ENCODE assay signal across 16 cellular contexts in the genomic region with DNA sequence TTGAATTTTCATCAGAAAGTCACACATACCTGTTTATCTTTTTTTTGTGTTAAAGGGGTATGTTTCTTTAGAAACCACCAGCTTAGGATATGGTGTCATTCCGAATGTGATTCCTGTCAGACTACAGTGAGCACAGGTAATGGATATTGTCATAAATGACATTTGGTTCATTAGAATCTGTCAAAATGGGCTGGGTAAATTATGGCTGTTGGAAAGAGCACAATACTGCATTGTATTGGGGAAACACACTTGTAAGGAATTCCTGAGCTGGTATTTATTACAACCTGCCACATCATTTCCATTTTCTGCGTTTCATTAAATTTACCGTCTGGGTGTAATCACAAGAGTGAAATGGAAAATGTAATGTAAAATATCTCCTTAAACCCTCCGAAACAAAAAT.
"Had no signal": no experiment of that assay in that cellular context is flagged by ENCODE, and none has a peak within 500 bp of the region (broad histone marks: within the 10 kb centered on the region; RNA-seq: fewer than 3 reads in every experiment).

No MANE protein-coding gene starts in this region.

- DNase-seq: activated CD4-positive, alpha-beta T cell treated with anti-CD3 and anti-CD28 coated beads, Interleukin-2, amount 50 U/mL, for 48 hours; activated effector memory CD4-positive, alpha-beta T cell treated with Interleukin-2 at 50 U/mL for 16 hours; activated naive CD4-positive, alpha-beta T cell treated with anti-CD3 and anti-CD28 coated beads, Interleukin-2, amount 50 U/mL, for 16 hours; activated T-cell treated with anti-CD3 and anti-CD28 coated beads, Interleukin-2, amount 50 U/mL, for 1 hour; adrenal gland; central memory CD4-positive, alpha-beta T cell; colonic mucosa; foreskin melanocyte; right lobe of liver; stimulated activated CD4-positive, alpha-beta T cell treated with anti-CD3 and anti-CD28 coated beads, Interleukin-12 subunit alpha, Interleukin-12 subunit beta, amount 100 ng/mL, for 4 hours; stimulated activated CD4-positive, alpha-beta T cell treated with anti-CD3 and anti-CD28 coated beads, Interleukin-2, amount 100 ng/mL, for 24 hours; stomach; testis; upper lobe of right lung; WERI-Rb-1 had no signal

- H3K4me2 ChIP-seq: neural progenitor cell had no signal

- H3K4me1 ChIP-seq: adrenal gland, colonic mucosa, right lobe of liver, stomach, testis, upper lobe of right lung had no signal

- H3K9me3 ChIP-seq: adrenal gland, colonic mucosa, right lobe of liver, stomach, testis, upper lobe of right lung had no signal

- H3K27me3 ChIP-seq: adrenal gland, colonic mucosa, neural progenitor cell, right lobe of liver, stomach, testis, upper lobe of right lung had no signal

- H3K4me3 ChIP-seq: adrenal gland, colonic mucosa, neural progenitor cell, right lobe of liver, stomach, testis, upper lobe of right lung had no signal

- ATAC-seq: upper lobe of right lung had no signal

- H3K27ac ChIP-seq: adrenal gland, colonic mucosa, neural progenitor cell, right lobe of liver, stomach, testis, upper lobe of right lung, WERI-Rb-1 had no signal

- H3K9ac ChIP-seq: neural progenitor cell had no signal

- H3K36me3 ChIP-seq: adrenal gland, colonic mucosa, neural progenitor cell, right lobe of liver, stomach, upper lobe of right lung, WERI-Rb-1 had no signal
